ENCODE assay signal across 9 cellular contexts in the genomic region with DNA sequence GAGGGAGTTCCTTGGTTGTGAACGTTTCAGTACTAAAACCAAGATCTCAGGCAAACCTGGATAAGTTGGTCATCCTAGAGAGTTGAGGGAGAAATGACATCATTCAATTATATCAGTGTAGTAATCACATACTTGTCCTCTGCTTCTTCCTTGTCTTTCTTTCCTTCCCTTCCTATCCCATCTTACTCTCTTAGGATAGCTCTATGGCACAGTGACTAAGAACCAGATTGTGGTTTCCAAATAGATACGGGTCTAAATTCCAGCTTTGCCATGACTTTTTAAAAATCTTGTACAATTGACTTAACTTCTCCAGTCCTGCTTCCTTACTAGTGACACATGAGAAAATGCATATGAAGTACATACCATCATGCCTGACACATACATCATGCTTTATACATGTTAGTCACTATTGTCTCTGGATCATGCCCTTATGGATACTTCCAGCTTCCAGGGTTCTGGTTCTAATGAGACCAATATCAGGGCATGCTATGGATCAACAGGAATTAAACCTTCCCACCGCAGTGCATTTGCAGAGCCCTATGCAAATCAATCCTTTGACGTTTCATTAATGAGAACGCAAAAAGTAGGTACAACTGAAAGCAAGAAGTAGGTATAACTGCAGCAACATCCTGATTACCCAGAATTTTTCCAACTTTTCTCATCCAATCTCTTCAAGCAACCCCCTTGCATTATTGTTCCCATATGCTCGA.
DNase-seq lines count a peak whose midpoint lies in the region; ATAC-seq lines count a peak whose summit lies in the region.
"Had no signal": no experiment of that assay in that cellular context is flagged by ENCODE, and none has a peak within 500 bp of the region (broad histone marks: within the 10 kb centered on the region; RNA-seq: fewer than 3 reads in every experiment).

No MANE protein-coding gene starts in this region.

- intact Hi-C loops in activated CD4-positive, alpha-beta T cell treated with anti-CD3 and anti-CD28 coated beads, Interleukin-2, amount 10 ng/mL, durations not matched to agents 24 days and 14 days (cut with micrococcal nuclease) = loop anchor here (2.0 to 10.0 kb wide), 6 partner anchors 47 to 291 kb away; a partner anchor contains a TSS

- peaks cover 78% of the 10 kb centered on the region for H3K4me1 Mint-ChIP-seq in activated CD4-positive, alpha-beta T cell treated with anti-CD3 and anti-CD28 coated beads, Interleukin-2, amount 10 ng/mL, durations not matched to agents 24 days and 14 days
- peaks cover 60% of the 10 kb centered on the region for H3K4me1 Mint-ChIP-seq in activated T-helper 17 cell treated with anti-CD3 and anti-CD28 coated beads, Interleukin-2, amount 50 U/mL, for 72 hours
- H3K4me1 Mint-ChIP-seq in stimulated activated effector memory CD8-positive, alpha-beta T cell treated with anti-CD3 and anti-CD28 coated beads, Interleukin-12 subunit alpha, Interleukin-12 subunit beta, amount 100 ng/mL, for 72 hours = peaks cover 79% of the 10 kb centered on the region

- ATAC-seq in activated T-helper 17 cell treated with anti-CD3 and anti-CD28 coated beads, Interleukin-2, amount 50 U/mL, for 72 hours (replicated peaks) = no peak
- ATAC-seq in stimulated activated effector memory CD8-positive, alpha-beta T cell treated with anti-CD3 and anti-CD28 coated beads, Interleukin-12 subunit alpha, Interleukin-12 subunit beta, amount 100 ng/mL, for 72 hours = no peak

- no peak for DNase-seq in activated CD4-positive, alpha-beta T cell treated with anti-CD3 and anti-CD28 coated beads, Interleukin-2, amount 10 ng/mL, durations not matched to agents 24 days and 14 days
- no peak for DNase-seq in activated CD4-positive, alpha-beta T cell treated with anti-CD3 and anti-CD28 coated beads, Interleukin-2, amount 50 U/mL, for 1 hour
- DNase-seq in glomerular visceral epithelial cell (ENCODE audit: extremely low spot score) (peak; percentile 52), HuH-7.5 (ENCODE audit: low spot score) (no peak), retina (no peak), epidermal melanocyte (ENCODE audit: insufficient read length, low spot score) (no peak)
- DNase-seq in stimulated activated effector memory CD8-positive, alpha-beta T cell treated with anti-CD3 and anti-CD28 coated beads, Interleukin-12 subunit alpha, Interleukin-12 subunit beta, amount 100 ng/mL, for 72 hours (ENCODE audit: low spot score in 2 of 2) = no peak
- DNase-seq: NCI-H2171 had no signal

- no peaks in the 10 kb centered on the region for H3K36me3 Mint-ChIP-seq in activated CD4-positive, alpha-beta T cell treated with anti-CD3 and anti-CD28 coated beads, Interleukin-2, amount 10 ng/mL, durations not matched to agents 24 days and 14 days (ENCODE audit: low read depth)
- no peaks in the 10 kb centered on the region for H3K36me3 Mint-ChIP-seq in activated T-helper 17 cell treated with anti-CD3 and anti-CD28 coated beads, Interleukin-2, amount 50 U/mL, for 72 hours (ENCODE audit: low read depth)
- peaks cover 14% of the 10 kb centered on the region for H3K36me3 Mint-ChIP-seq in stimulated activated effector memory CD8-positive, alpha-beta T cell treated with anti-CD3 and anti-CD28 coated beads, Interleukin-12 subunit alpha, Interleukin-12 subunit beta, amount 100 ng/mL, for 72 hours

- H3K9me3 Mint-ChIP-seq in activated CD4-positive, alpha-beta T cell treated with anti-CD3 and anti-CD28 coated beads, Interleukin-2, amount 10 ng/mL, durations not matched to agents 24 days and 14 days = peaks cover 6% of the 10 kb centered on the region
- no peaks in the 10 kb centered on the region for H3K9me3 Mint-ChIP-seq in activated T-helper 17 cell treated with anti-CD3 and anti-CD28 coated beads, Interleukin-2, amount 50 U/mL, for 72 hours
- no peaks in the 10 kb centered on the region for H3K9me3 Mint-ChIP-seq in stimulated activated effector memory CD8-positive, alpha-beta T cell treated with anti-CD3 and anti-CD28 coated beads, Interleukin-12 subunit alpha, Interleukin-12 subunit beta, amount 100 ng/mL, for 72 hours

- peak overlapping the region; percentile 52 for H3K4me3 Mint-ChIP-seq in activated CD4-positive, alpha-beta T cell treated with anti-CD3 and anti-CD28 coated beads, Interleukin-2, amount 10 ng/mL, durations not matched to agents 24 days and 14 days
- H3K4me3 Mint-ChIP-seq in activated T-helper 17 cell treated with anti-CD3 and anti-CD28 coated beads, Interleukin-2, amount 50 U/mL, for 72 hours = peak overlapping the region; percentile 75
- H3K4me3 Mint-ChIP-seq in stimulated activated effector memory CD8-positive, alpha-beta T cell treated with anti-CD3 and anti-CD28 coated beads, Interleukin-12 subunit alpha, Interleukin-12 subunit beta, amount 100 ng/mL, for 72 hours = peak overlapping the region; percentile 65

- H3K27me3 Mint-ChIP-seq in activated CD4-positive, alpha-beta T cell treated with anti-CD3 and anti-CD28 coated beads, Interleukin-2, amount 10 ng/mL, durations not matched to agents 24 days and 14 days = no peaks in the 10 kb centered on the region
- no peaks in the 10 kb centered on the region for H3K27me3 Mint-ChIP-seq in activated T-helper 17 cell treated with anti-CD3 and anti-CD28 coated beads, Interleukin-2, amount 50 U/mL, for 72 hours

- H3K27ac Mint-ChIP-seq in activated CD4-positive, alpha-beta T cell treated with anti-CD3 and anti-CD28 coated beads, Interleukin-2, amount 10 ng/mL, durations not matched to agents 24 days and 14 days = peak overlapping the region; percentile 86
- H3K27ac Mint-ChIP-seq in activated T-helper 17 cell treated with anti-CD3 and anti-CD28 coated beads, Interleukin-2, amount 50 U/mL, for 72 hours = peak overlapping the region; percentile 93
- H3K27ac Mint-ChIP-seq in stimulated activated effector memory CD8-positive, alpha-beta T cell treated with anti-CD3 and anti-CD28 coated beads, Interleukin-12 subunit alpha, Interleukin-12 subunit beta, amount 100 ng/mL, for 72 hours = peak overlapping the region; percentile 95
